In the genomic region with DNA sequence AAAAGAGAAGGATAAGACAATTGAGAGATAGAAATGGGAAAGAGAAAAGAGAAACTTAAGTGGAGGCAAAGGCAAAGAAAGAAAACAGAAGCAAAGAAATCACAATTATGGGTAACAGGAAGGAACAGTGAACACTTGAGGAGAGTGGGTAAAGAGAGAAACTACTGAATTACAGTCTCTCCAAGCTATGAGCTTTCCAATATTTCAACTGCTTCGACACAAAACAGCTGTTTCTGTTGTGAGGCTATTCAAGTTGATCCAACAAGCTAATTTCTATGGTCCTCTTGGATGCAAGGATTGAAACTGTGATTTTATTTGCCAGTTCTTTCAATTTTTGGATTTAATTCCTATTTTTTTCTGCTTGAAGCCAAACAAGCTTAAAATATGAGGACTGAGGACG, we compare ENCODE assay signal across 19 cellular contexts.
DNase-seq lines count a peak whose midpoint lies in the region; ATAC-seq and TF ChIP-seq lines count a peak whose summit lies in the region.
"Had no signal": no experiment of that assay in that cellular context is flagged by ENCODE, and none has a peak within 500 bp of the region (broad histone marks: within the 10 kb centered on the region; RNA-seq: fewer than 3 reads in every experiment).

No MANE protein-coding gene starts in this region.

- ATAC-seq in CD4-positive, CD25-positive, alpha-beta regulatory T cell (ENCODE audit: low read depth in 2 of 2), result no peak
- ATAC-seq in left ventricle myocardium superior, result peak; percentile 74
- no peak for ATAC-seq in left lung
- ATAC-seq in activated T-cell treated with anti-CD3 and anti-CD28 coated beads, Interleukin-2, amount 50 U/mL, for 72 hours (replicated peaks in 1 of 2), result no peak
- ATAC-seq: A549, HCT116 had no signal

- intact Hi-C loops in activated T-helper 2 cell treated with anti-CD3 and anti-CD28 coated beads, Interferon-gamma antibody, Interleukin-2, Interleukin-4, amounts not matched to agents 10 μg/mL and 5 μg/mL and 100 μg/mL, durations not matched to agents 14 hours and 24 hours and 36 hours (cut with micrococcal nuclease), result loop anchor here (5.0 kb wide), 1 partner anchor 94 kb away; no protein-coding TSS in a partner anchor
- intact Hi-C loops in left ventricle myocardium superior (cut with micrococcal nuclease) (no loop called here), left lung (cut with DNase I) (no loop called here)

- no peak for TF ChIP-seq CTCF in left lung (IDR thresholded peaks at IDR 0.05)

- peaks cover 1% of the 10 kb centered on the region for H3K36me3 Mint-ChIP-seq in T-helper 2 cell treated with Interferon-gamma antibody and Interleukin-4, amounts not matched to agents 5 μg/mL and 100 μg/mL, for 36 hours (ENCODE audit: low read depth)
- no peaks in the 10 kb centered on the region for H3K36me3 Mint-ChIP-seq in CD4-positive, CD25-positive, alpha-beta regulatory T cell
- no peaks in the 10 kb centered on the region for H3K36me3 Mint-ChIP-seq in activated T-helper 2 cell treated with anti-CD3 and anti-CD28 coated beads, Interferon-gamma antibody, Interleukin-2, Interleukin-4, amounts not matched to agents 10 μg/mL and 5 μg/mL and 100 μg/mL, durations not matched to agents 14 hours and 24 hours and 36 hours (ENCODE audit: low read depth)
- H3K36me3 Mint-ChIP-seq in activated T-cell treated with anti-CD3 and anti-CD28 coated beads, Interleukin-2, amount 50 U/mL, for 72 hours (ENCODE audit: insufficient read depth in 2 of 2), result no peaks in the 10 kb centered on the region
- H3K36me3 Mint-ChIP-seq: CD4-positive, alpha-beta memory T cell had no signal

- no peaks in the 10 kb centered on the region for H3K27me3 Mint-ChIP-seq in T-helper 2 cell treated with Interferon-gamma antibody and Interleukin-4, amounts not matched to agents 5 μg/mL and 100 μg/mL, for 36 hours (ENCODE audit: low read depth)
- no peaks in the 10 kb centered on the region for H3K27me3 Mint-ChIP-seq in CD4-positive, CD25-positive, alpha-beta regulatory T cell
- H3K27me3 Mint-ChIP-seq in activated T-helper 2 cell treated with anti-CD3 and anti-CD28 coated beads, Interferon-gamma antibody, Interleukin-2, Interleukin-4, amounts not matched to agents 10 μg/mL and 5 μg/mL and 100 μg/mL, durations not matched to agents 14 hours and 24 hours and 36 hours (ENCODE audit: low read depth), result no peaks in the 10 kb centered on the region
- no peaks in the 10 kb centered on the region for H3K27me3 Mint-ChIP-seq in activated T-cell treated with anti-CD3 and anti-CD28 coated beads, Interleukin-2, amount 50 U/mL, for 72 hours (ENCODE audit: low read depth)
- H3K27me3 Mint-ChIP-seq: CD4-positive, alpha-beta memory T cell had no signal

- H3K27ac Mint-ChIP-seq in T-helper 2 cell treated with Interferon-gamma antibody and Interleukin-4, amounts not matched to agents 5 μg/mL and 100 μg/mL, for 36 hours, result peak overlapping the region; percentile 42
- H3K27ac Mint-ChIP-seq in CD4-positive, CD25-positive, alpha-beta regulatory T cell, result peak overlapping the region in 2 of 3 donors; percentile 44 to 45
- peak overlapping the region; percentile 59 for H3K27ac Mint-ChIP-seq in activated T-helper 2 cell treated with anti-CD3 and anti-CD28 coated beads, Interferon-gamma antibody, Interleukin-2, Interleukin-4, amounts not matched to agents 10 μg/mL and 5 μg/mL and 100 μg/mL, durations not matched to agents 14 hours and 24 hours and 36 hours
- no peak overlapping the region for H3K27ac Mint-ChIP-seq in activated T-cell treated with anti-CD3 and anti-CD28 coated beads, Interleukin-2, amount 50 U/mL, for 72 hours
- H3K27ac Mint-ChIP-seq: CD4-positive, alpha-beta memory T cell; HFFc6 had no signal

- no peaks in the 10 kb centered on the region for H3K9me3 Mint-ChIP-seq in T-helper 2 cell treated with Interferon-gamma antibody and Interleukin-4, amounts not matched to agents 5 μg/mL and 100 μg/mL, for 36 hours
- H3K9me3 Mint-ChIP-seq in CD4-positive, CD25-positive, alpha-beta regulatory T cell, result peaks cover 0 to 6% (median 0%) of the 10 kb centered on the region in 7 donors
- no peaks in the 10 kb centered on the region for H3K9me3 Mint-ChIP-seq in activated T-helper 2 cell treated with anti-CD3 and anti-CD28 coated beads, Interferon-gamma antibody, Interleukin-2, Interleukin-4, amounts not matched to agents 10 μg/mL and 5 μg/mL and 100 μg/mL, durations not matched to agents 14 hours and 24 hours and 36 hours
- peaks cover 0 to 2% of the 10 kb centered on the region in 2 donors for H3K9me3 Mint-ChIP-seq in activated T-cell treated with anti-CD3 and anti-CD28 coated beads, Interleukin-2, amount 50 U/mL, for 72 hours
- H3K9me3 Mint-ChIP-seq: HFFc6 had no signal

- no peak overlapping the region for H3K27ac ChIP-seq in CD4-positive, CD25-positive, alpha-beta regulatory T cell (ENCODE audit: insufficient read depth, low read length, poor library complexity, severe bottlenecking)
- no peak overlapping the region for H3K27ac ChIP-seq in left lung
- H3K27ac ChIP-seq: 22Rv1, A549, C4-2B had no signal

- no peaks in the 10 kb centered on the region for H3K36me3 ChIP-seq in CD4-positive, CD25-positive, alpha-beta regulatory T cell (ENCODE audit: control insufficient read depth, insufficient read depth, low read length)
- no peaks in the 10 kb centered on the region for H3K36me3 ChIP-seq in left lung

- no peak overlapping the region for H3K4me3 ChIP-seq in CD4-positive, CD25-positive, alpha-beta regulatory T cell (ENCODE audit: low read depth, low read length)
- no peak overlapping the region for H3K4me3 ChIP-seq in left lung
- H3K4me3 ChIP-seq: A549 had no signal

- no peak for DNase-seq in T-helper 2 cell treated with Interferon-gamma antibody and Interleukin-4, amounts not matched to agents 5 μg/mL and 100 μg/mL, for 36 hours (ENCODE audit: low spot score)
- DNase-seq in T-helper 2 cell, result no peak
- no peak for DNase-seq in CD4-positive, CD25-positive, alpha-beta regulatory T cell
- DNase-seq in activated T-helper 2 cell treated with anti-CD3 and anti-CD28 coated beads, Interferon-gamma antibody, Interleukin-2, Interleukin-4, amounts not matched to agents 10 μg/mL and 5 μg/mL and 100 μg/mL, durations not matched to agents 14 hours and 24 hours and 36 hours (ENCODE audit: low spot score), result no peak
- DNase-seq in left ventricle myocardium superior, result no peak
- no peak for DNase-seq in left lung
- DNase-seq in activated T-cell treated with anti-CD3 and anti-CD28 coated beads, Interleukin-2, amount 50 U/mL, for 72 hours, result no peak
- DNase-seq: AML-193; Calu3; CD4-positive, alpha-beta memory T cell; DMS79 treated with DMSO at 0.1 percent for 48 hours; GF-D8; GOT3; H7; HFFc6 had no signal

- H3K27me3 ChIP-seq in CD4-positive, CD25-positive, alpha-beta regulatory T cell (ENCODE audit: control insufficient read depth, insufficient read depth, low read length), result no peaks in the 10 kb centered on the region
- H3K27me3 ChIP-seq in left lung, result no peaks in the 10 kb centered on the region

- no peak overlapping the region for H3K4me3 Mint-ChIP-seq in T-helper 2 cell treated with Interferon-gamma antibody and Interleukin-4, amounts not matched to agents 5 μg/mL and 100 μg/mL, for 36 hours
- no peak overlapping the region for H3K4me3 Mint-ChIP-seq in CD4-positive, CD25-positive, alpha-beta regulatory T cell
- H3K4me3 Mint-ChIP-seq in activated T-helper 2 cell treated with anti-CD3 and anti-CD28 coated beads, Interferon-gamma antibody, Interleukin-2, Interleukin-4, amounts not matched to agents 10 μg/mL and 5 μg/mL and 100 μg/mL, durations not matched to agents 14 hours and 24 hours and 36 hours (ENCODE audit: low read depth), result no peak overlapping the region
- no peak overlapping the region for H3K4me3 Mint-ChIP-seq in activated T-cell treated with anti-CD3 and anti-CD28 coated beads, Interleukin-2, amount 50 U/mL, for 72 hours
- H3K4me3 Mint-ChIP-seq: CD4-positive, alpha-beta memory T cell; HFFc6 had no signal

- no peaks in the 10 kb centered on the region for H3K4me1 ChIP-seq in CD4-positive, CD25-positive, alpha-beta regulatory T cell (ENCODE audit: control insufficient read depth, insufficient read depth, low read length, poor library complexity, severe bottlenecking)
- no peaks in the 10 kb centered on the region for H3K4me1 ChIP-seq in left lung
- H3K4me1 ChIP-seq: A549 had no signal

- peaks cover 14% of the 10 kb centered on the region for H3K4me1 Mint-ChIP-seq in T-helper 2 cell treated with Interferon-gamma antibody and Interleukin-4, amounts not matched to agents 5 μg/mL and 100 μg/mL, for 36 hours (ENCODE audit: low read depth)
- no peaks in the 10 kb centered on the region for H3K4me1 Mint-ChIP-seq in CD4-positive, CD25-positive, alpha-beta regulatory T cell
- H3K4me1 Mint-ChIP-seq in activated T-helper 2 cell treated with anti-CD3 and anti-CD28 coated beads, Interferon-gamma antibody, Interleukin-2, Interleukin-4, amounts not matched to agents 10 μg/mL and 5 μg/mL and 100 μg/mL, durations not matched to agents 14 hours and 24 hours and 36 hours (ENCODE audit: low read depth), result peaks cover 18% of the 10 kb centered on the region
- H3K4me1 Mint-ChIP-seq in activated T-cell treated with anti-CD3 and anti-CD28 coated beads, Interleukin-2, amount 50 U/mL, for 72 hours (ENCODE audit: low read depth), result peaks cover 14% of the 10 kb centered on the region
- H3K4me1 Mint-ChIP-seq: CD4-positive, alpha-beta memory T cell had no signal

- H3K9me3 ChIP-seq in CD4-positive, CD25-positive, alpha-beta regulatory T cell (ENCODE audit: control insufficient read depth in 2 of 2, low read length in 2 of 2), result peaks cover 0 to 2% of the 10 kb centered on the region in 2 experiments
- H3K9me3 ChIP-seq in left lung, result no peaks in the 10 kb centered on the region
- H3K9me3 ChIP-seq: A549 had no signal
